ENCODE assay signal across 1 cellular context in the genomic region with DNA sequence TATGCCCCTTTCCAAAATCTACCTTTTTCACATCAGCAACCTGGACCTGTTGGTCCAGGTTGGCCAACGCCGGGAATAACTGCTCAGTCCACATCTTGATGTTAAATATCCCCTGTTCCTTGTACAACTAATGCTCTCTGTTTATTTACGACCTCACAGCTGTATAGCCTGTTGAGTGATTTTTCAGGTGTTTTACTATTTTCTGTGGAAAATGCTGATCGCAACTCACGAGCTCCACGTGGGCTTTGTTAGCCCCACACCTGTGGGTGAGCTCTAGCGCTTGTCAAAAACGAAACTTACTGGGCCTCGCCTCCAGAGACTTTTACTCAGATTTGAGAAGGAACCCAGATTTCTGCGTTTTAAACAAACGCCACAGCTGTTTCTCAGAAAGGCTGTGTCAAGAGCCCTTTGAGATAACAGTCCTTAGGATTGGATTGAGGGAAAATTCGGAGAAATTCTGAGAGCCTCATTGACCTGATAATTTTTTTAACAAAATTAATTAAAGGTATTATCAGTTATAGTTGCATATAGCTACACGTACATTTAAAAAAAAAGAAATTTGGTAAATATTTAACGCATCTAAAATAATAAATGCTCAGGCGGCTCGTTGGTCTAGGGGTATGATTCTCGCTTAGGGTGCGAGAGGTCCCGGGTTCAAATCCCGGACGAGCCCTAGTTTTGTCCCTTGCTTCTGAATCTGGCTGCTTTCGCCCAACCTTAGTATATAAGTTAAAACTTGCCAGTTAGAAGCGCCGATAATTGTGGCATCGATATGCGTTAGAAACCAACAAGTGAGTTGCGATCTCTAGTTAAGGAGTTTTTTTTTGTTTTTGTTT.
TF ChIP-seq lines count a peak whose summit lies in the region.

No MANE protein-coding gene starts in this region.

TF ChIP-seq in HepG2, 621 proteins besides CTCF, POLR2A, EP300 and RAD21 (continued from another document and continues in another):
- TF ChIP-seq HNF4G (IDR thresholded peaks at IDR 0.05; ENCODE audit: borderline replicate concordance, low read depth, low read length) (no peak), HNF4G (CRISPR knock-in tag; IDR thresholded peaks at IDR 0.05; ENCODE audit: borderline replicate concordance, low read depth) (no peak), NR2F2 (IDR thresholded peaks at IDR 0.05; ENCODE audit: borderline replicate concordance, low read depth) (peak; percentile 22; the same call in 1 of the 2 replicates), GATAD2A (CRISPR knock-in tag; IDR thresholded peaks at IDR 0.05) (peak; percentile 59; the same call in 1 of the 2 replicates), REXO4 (CRISPR knock-in tag; IDR thresholded peaks at IDR 0.05; ENCODE audit: borderline replicate concordance) (no peak), ZNF260 (CRISPR knock-in tag; IDR thresholded peaks at IDR 0.05; ENCODE audit: borderline replicate concordance, low read depth) (no peak), GATA4 (IDR thresholded peaks at IDR 0.05; ENCODE audit: borderline replicate concordance, low read depth) (no peak), MBNL3 (CRISPR knock-in tag; conservative IDR thresholded peaks at IDR 0.05) (no peak), NRL (CRISPR knock-in tag; IDR thresholded peaks at IDR 0.05; ENCODE audit: borderline replicate concordance) (no peak), ZNF468 (CRISPR knock-in tag; IDR thresholded peaks at IDR 0.05) (no peak), ZFP36L2 (CRISPR knock-in tag; IDR thresholded peaks at IDR 0.05) (0 out of 2 replicates have a peak, but pooled peaks have one; percentile 22), ZNF883 (CRISPR knock-in tag; IDR thresholded peaks at IDR 0.05; ENCODE audit: not compliant biosample characterization) (no peak), IRF2 (CRISPR knock-in tag; IDR thresholded peaks at IDR 0.05) (peak; percentile 6; the same call in 1 of the 2 replicates), ERF (CRISPR knock-in tag; IDR thresholded peaks at IDR 0.05) (peak; percentile 39; the same call in 1 of the 2 replicates), NAIF1 (CRISPR knock-in tag; IDR thresholded peaks at IDR 0.05; ENCODE audit: borderline replicate concordance) (no peak), ZNF124 (CRISPR knock-in tag; IDR thresholded peaks at IDR 0.05) (no peak), ZNF589 (CRISPR knock-in tag; conservative IDR thresholded peaks at IDR 0.05) (no peak), ZNF766 (CRISPR knock-in tag; IDR thresholded peaks at IDR 0.05; ENCODE audit: borderline replicate concordance) (no peak), ZNF556 (CRISPR knock-in tag; IDR thresholded peaks at IDR 0.05; ENCODE audit: borderline replicate concordance) (no peak), NFKB2 (CRISPR knock-in tag; IDR thresholded peaks at IDR 0.05; ENCODE audit: borderline replicate concordance) (no peak), GTF2F1 (IDR thresholded peaks at IDR 0.05; ENCODE audit: low read length) (no peak), ZNF34 (CRISPR knock-in tag; IDR thresholded peaks at IDR 0.05; ENCODE audit: borderline replicate concordance) (no peak), ZNF317 (CRISPR knock-in tag; IDR thresholded peaks at IDR 0.05) (peak; percentile 64; the same call in 1 of the 2 replicates), ZNF230 (CRISPR knock-in tag; IDR thresholded peaks at IDR 0.05) (no peak), RCOR2 (CRISPR knock-in tag; IDR thresholded peaks at IDR 0.05) (no peak), KDM2A (CRISPR knock-in tag; IDR thresholded peaks at IDR 0.05; ENCODE audit: borderline replicate concordance, low read depth) (peak; percentile 9; the same call in 1 of the 2 replicates), ZNF746 (CRISPR knock-in tag; IDR thresholded peaks at IDR 0.05) (no peak), KDM4B (CRISPR knock-in tag; IDR thresholded peaks at IDR 0.05) (no peak), ZNF558 (CRISPR knock-in tag; IDR thresholded peaks at IDR 0.05; ENCODE audit: borderline replicate concordance) (no peak), ZFP41 (CRISPR knock-in tag; IDR thresholded peaks at IDR 0.05; ENCODE audit: borderline replicate concordance) (no peak), ZNF564 (CRISPR knock-in tag; IDR thresholded peaks at IDR 0.05) (no peak), ZNF225 (CRISPR knock-in tag; IDR thresholded peaks at IDR 0.05) (no peak), SAFB2 (CRISPR knock-in tag; IDR thresholded peaks at IDR 0.05; ENCODE audit: borderline replicate concordance, low read depth) (no peak), ZSCAN12 (CRISPR knock-in tag; IDR thresholded peaks at IDR 0.05) (no peak), RARA (CRISPR knock-in tag; IDR thresholded peaks at IDR 0.05) (no peak), ISX (CRISPR knock-in tag; conservative IDR thresholded peaks at IDR 0.05) (no peak), KAT7 (CRISPR knock-in tag; IDR thresholded peaks at IDR 0.05; ENCODE audit: borderline replicate concordance) (no peak), IKZF4 (CRISPR knock-in tag; IDR thresholded peaks at IDR 0.05; ENCODE audit: borderline replicate concordance, low read depth, not compliant biosample characterization) (no peak), EEA1 (CRISPR knock-in tag; IDR thresholded peaks at IDR 0.05; ENCODE audit: borderline replicate concordance) (no peak)
- TF ChIP-seq, protein P1, sequence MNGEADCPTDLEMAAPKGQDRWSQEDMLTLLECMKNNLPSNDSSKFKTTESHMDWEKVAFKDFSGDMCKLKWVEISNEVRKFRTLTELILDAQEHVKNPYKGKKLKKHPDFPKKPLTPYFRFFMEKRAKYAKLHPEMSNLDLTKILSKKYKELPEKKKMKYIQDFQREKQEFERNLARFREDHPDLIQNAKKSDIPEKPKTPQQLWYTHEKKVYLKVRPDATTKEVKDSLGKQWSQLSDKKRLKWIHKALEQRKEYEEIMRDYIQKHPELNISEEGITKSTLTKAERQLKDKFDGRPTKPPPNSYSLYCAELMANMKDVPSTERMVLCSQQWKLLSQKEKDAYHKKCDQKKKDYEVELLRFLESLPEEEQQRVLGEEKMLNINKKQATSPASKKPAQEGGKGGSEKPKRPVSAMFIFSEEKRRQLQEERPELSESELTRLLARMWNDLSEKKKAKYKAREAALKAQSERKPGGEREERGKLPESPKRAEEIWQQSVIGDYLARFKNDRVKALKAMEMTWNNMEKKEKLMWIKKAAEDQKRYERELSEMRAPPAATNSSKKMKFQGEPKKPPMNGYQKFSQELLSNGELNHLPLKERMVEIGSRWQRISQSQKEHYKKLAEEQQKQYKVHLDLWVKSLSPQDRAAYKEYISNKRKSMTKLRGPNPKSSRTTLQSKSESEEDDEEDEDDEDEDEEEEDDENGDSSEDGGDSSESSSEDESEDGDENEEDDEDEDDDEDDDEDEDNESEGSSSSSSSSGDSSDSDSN (CRISPR knock-in tag; IDR thresholded peaks at IDR 0.05): no peak
- TF ChIP-seq, protein P2, sequence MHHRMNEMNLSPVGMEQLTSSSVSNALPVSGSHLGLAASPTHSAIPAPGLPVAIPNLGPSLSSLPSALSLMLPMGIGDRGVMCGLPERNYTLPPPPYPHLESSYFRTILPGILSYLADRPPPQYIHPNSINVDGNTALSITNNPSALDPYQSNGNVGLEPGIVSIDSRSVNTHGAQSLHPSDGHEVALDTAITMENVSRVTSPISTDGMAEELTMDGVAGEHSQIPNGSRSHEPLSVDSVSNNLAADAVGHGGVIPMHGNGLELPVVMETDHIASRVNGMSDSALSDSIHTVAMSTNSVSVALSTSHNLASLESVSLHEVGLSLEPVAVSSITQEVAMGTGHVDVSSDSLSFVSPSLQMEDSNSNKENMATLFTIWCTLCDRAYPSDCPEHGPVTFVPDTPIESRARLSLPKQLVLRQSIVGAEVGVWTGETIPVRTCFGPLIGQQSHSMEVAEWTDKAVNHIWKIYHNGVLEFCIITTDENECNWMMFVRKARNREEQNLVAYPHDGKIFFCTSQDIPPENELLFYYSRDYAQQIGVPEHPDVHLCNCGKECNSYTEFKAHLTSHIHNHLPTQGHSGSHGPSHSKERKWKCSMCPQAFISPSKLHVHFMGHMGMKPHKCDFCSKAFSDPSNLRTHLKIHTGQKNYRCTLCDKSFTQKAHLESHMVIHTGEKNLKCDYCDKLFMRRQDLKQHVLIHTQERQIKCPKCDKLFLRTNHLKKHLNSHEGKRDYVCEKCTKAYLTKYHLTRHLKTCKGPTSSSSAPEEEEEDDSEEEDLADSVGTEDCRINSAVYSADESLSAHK (CRISPR knock-in tag; IDR thresholded peaks at IDR 0.05; ENCODE audit: borderline replicate concordance): no peak
- TF ChIP-seq, protein P3, sequence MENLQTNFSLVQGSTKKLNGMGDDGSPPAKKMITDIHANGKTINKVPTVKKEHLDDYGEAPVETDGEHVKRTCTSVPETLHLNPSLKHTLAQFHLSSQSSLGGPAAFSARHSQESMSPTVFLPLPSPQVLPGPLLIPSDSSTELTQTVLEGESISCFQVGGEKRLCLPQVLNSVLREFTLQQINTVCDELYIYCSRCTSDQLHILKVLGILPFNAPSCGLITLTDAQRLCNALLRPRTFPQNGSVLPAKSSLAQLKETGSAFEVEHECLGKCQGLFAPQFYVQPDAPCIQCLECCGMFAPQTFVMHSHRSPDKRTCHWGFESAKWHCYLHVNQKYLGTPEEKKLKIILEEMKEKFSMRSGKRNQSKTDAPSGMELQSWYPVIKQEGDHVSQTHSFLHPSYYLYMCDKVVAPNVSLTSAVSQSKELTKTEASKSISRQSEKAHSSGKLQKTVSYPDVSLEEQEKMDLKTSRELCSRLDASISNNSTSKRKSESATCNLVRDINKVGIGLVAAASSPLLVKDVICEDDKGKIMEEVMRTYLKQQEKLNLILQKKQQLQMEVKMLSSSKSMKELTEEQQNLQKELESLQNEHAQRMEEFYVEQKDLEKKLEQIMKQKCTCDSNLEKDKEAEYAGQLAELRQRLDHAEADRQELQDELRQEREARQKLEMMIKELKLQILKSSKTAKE (CRISPR knock-in tag; IDR thresholded peaks at IDR 0.05; ENCODE audit: borderline replicate concordance): no peak
- TF ChIP-seq, protein P4, sequence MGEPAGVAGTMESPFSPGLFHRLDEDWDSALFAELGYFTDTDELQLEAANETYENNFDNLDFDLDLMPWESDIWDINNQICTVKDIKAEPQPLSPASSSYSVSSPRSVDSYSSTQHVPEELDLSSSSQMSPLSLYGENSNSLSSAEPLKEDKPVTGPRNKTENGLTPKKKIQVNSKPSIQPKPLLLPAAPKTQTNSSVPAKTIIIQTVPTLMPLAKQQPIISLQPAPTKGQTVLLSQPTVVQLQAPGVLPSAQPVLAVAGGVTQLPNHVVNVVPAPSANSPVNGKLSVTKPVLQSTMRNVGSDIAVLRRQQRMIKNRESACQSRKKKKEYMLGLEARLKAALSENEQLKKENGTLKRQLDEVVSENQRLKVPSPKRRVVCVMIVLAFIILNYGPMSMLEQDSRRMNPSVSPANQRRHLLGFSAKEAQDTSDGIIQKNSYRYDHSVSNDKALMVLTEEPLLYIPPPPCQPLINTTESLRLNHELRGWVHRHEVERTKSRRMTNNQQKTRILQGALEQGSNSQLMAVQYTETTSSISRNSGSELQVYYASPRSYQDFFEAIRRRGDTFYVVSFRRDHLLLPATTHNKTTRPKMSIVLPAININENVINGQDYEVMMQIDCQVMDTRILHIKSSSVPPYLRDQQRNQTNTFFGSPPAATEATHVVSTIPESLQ (CRISPR knock-in tag; conservative IDR thresholded peaks at IDR 0.05): no peak
- TF ChIP-seq, protein P5, sequence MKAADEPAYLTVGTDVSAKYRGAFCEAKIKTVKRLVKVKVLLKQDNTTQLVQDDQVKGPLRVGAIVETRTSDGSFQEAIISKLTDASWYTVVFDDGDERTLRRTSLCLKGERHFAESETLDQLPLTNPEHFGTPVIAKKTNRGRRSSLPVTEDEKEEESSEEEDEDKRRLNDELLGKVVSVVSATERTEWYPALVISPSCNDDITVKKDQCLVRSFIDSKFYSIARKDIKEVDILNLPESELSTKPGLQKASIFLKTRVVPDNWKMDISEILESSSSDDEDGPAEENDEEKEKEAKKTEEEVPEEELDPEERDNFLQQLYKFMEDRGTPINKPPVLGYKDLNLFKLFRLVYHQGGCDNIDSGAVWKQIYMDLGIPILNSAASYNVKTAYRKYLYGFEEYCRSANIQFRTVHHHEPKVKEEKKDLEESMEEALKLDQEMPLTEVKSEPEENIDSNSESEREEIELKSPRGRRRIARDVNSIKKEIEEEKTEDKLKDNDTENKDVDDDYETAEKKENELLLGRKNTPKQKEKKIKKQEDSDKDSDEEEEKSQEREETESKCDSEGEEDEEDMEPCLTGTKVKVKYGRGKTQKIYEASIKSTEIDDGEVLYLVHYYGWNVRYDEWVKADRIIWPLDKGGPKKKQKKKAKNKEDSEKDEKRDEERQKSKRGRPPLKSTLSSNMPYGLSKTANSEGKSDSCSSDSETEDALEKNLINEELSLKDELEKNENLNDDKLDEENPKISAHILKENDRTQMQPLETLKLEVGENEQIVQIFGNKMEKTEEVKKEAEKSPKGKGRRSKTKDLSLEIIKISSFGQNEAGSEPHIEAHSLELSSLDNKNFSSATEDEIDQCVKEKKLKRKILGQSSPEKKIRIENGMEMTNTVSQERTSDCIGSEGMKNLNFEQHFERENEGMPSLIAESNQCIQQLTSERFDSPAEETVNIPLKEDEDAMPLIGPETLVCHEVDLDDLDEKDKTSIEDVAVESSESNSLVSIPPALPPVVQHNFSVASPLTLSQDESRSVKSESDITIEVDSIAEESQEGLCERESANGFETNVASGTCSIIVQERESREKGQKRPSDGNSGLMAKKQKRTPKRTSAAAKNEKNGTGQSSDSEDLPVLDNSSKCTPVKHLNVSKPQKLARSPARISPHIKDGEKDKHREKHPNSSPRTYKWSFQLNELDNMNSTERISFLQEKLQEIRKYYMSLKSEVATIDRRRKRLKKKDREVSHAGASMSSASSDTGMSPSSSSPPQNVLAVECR (CRISPR knock-in tag; IDR thresholded peaks at IDR 0.05; ENCODE audit: borderline replicate concordance): no peak
- TF ChIP-seq, protein P6, sequence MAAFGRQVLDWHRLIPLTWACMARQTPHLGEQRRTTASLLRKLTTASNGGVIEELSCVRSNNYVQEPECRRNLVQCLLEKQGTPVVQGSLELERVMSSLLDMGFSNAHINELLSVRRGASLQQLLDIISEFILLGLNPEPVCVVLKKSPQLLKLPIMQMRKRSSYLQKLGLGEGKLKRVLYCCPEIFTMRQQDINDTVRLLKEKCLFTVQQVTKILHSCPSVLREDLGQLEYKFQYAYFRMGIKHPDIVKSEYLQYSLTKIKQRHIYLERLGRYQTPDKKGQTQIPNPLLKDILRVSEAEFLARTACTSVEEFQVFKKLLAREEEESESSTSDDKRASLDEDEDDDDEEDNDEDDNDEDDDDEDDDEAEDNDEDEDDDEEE (CRISPR knock-in tag; IDR thresholded peaks at IDR 0.05): no peak
- TF ChIP-seq, protein P7, sequence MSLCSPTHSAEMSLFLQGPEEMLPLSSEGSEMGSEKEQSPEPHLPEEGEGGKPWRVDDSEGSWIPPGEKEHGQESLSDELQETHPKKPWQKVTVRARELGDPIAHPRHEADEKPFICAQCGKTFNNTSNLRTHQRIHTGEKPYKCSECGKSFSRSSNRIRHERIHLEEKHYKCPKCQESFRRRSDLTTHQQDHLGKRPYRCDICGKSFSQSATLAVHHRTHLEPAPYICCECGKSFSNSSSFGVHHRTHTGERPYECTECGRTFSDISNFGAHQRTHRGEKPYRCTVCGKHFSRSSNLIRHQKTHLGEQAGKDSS (CRISPR knock-in tag; IDR thresholded peaks at IDR 0.05; ENCODE audit: borderline replicate concordance, low read depth): no peak
- TF ChIP-seq, protein P8, sequence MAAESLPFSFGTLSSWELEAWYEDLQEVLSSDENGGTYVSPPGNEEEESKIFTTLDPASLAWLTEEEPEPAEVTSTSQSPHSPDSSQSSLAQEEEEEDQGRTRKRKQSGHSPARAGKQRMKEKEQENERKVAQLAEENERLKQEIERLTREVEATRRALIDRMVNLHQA (CRISPR knock-in tag; IDR thresholded peaks at IDR 0.05): no peak
